In the genomic region with DNA sequence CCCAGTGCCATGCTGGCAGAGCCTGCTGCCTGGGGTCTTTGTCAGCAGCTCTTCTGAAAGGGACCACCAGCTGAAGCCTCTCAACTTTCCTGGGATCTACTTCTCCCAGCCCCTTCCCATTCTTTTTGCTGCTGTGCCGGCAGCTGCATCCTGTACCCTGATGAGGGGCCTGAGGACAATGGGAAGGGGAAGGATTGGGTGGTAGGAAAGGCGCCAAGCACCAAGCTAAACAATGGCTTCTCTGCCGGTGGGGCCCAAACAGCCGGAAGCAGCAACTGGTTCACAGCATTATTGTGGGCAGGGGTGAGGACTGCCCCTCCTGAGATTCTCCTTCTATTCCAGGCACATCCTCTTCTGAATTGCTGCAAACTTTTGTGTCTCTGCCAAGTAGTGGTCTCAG, we compare ENCODE assay signal across 35 cellular contexts. TPM values are rescaled to one million over a fixed set of nuclear protein-coding genes. Genes with fewer than 3 reads are reported as not detected.
"Had no signal": no experiment of that assay in that cellular context is flagged by ENCODE, and none has a peak within 500 bp of the region (broad histone marks: within the 10 kb centered on the region; RNA-seq: fewer than 3 reads in every experiment).

No MANE protein-coding gene starts in this region.

- ATAC-seq: activated CD4-positive, CD25-positive, alpha-beta regulatory T cell treated with anti-CD3 and anti-CD28 coated beads, Interleukin-2, amount 50 U/mL, for 24 hours; body of pancreas; left ventricle myocardium superior; stimulated activated memory B cell treated with anti-CD40 and anti-IgM and Interleukin-4, amounts not matched to agents 10 μg/mL and 1 μg/mL and 100 μg/mL, for 72 hours; stimulated activated naive CD8-positive, alpha-beta T cell treated with anti-CD3 and anti-CD28 coated beads, Interleukin-15, amount 100 ng/mL, for 72 hours; T-helper 17 cell had no signal

- H3K9me3 ChIP-seq: adrenal gland, body of pancreas, colonic mucosa, esophagus squamous epithelium, ovary, upper lobe of left lung had no signal

- H3K27me3 ChIP-seq: ovary, upper lobe of left lung had no signal

- H3K27ac Mint-ChIP-seq: activated naive CD4-positive, alpha-beta T cell treated with anti-CD3 and anti-CD28 coated beads for 36 hours; activated naive CD8-positive, alpha-beta T cell treated with anti-CD3 and anti-CD28 coated beads for 36 hours; activated T-helper 1 cell treated with anti-CD3 and anti-CD28 coated beads, Interleukin-12 subunit alpha, Interleukin-12 subunit beta, Interleukin-2, Interleukin-4 antibody, amounts not matched to agents 30 ng/mL and 10 ng/mL and 1 ng/mL, durations not matched to agents 14 hours and 24 hours and 36 hours; endodermal cell; nephron; progenitor cell of endocrine pancreas; stimulated activated memory B cell treated with anti-CD40 and anti-IgM and Interleukin-4, amounts not matched to agents 10 μg/mL and 1 μg/mL and 100 μg/mL, for 72 hours; stimulated activated naive CD8-positive, alpha-beta T cell treated with anti-CD3 and anti-CD28 coated beads, Interleukin-15, amount 100 ng/mL, for 72 hours; T-helper 17 cell had no signal

- DNase-seq: activated CD4-positive, alpha-beta T cell treated with anti-CD3 and anti-CD28 coated beads for 48 hours; activated CD4-positive, alpha-beta T cell treated with anti-CD3 and anti-CD28 coated beads, Interleukin-2, amount 50 U/mL, for 48 hours; activated CD8-positive, alpha-beta memory T cell treated with anti-CD3 and anti-CD28 coated beads for 24 hours; activated effector memory CD4-positive, alpha-beta T cell treated with anti-CD3 and anti-CD28 coated beads, Interleukin-2, amount 50 U/mL, for 16 hours; activated naive CD4-positive, alpha-beta T cell treated with anti-CD3 and anti-CD28 coated beads for 36 hours; activated naive CD8-positive, alpha-beta T cell treated with anti-CD3 and anti-CD28 coated beads for 36 hours; adrenal gland; aorta; body of pancreas; cerebellar nuclear complex; colonic mucosa; endodermal cell; esophagus squamous epithelium; foreskin melanocyte; left ventricle myocardium superior; mammary epithelial cell; ovary; retina; stimulated activated CD4-positive, alpha-beta T cell treated with anti-CD3 and anti-CD28 coated beads, Interleukin-1b, Interleukin-23, amount 100 ng/mL, for 48 hours; stimulated activated CD4-positive, alpha-beta T cell treated with anti-CD3 and anti-CD28 coated beads, Interleukin-4, amount 100 ng/mL, for 4 hours; stimulated activated CD8-positive, alpha-beta memory T cell treated with anti-CD3 and anti-CD28 coated beads, Interleukin-4, amount 100 ng/mL, for 48 hours; stimulated activated naive CD8-positive, alpha-beta T cell treated with anti-CD3 and anti-CD28 coated beads, Interleukin-15, amount 100 ng/mL, for 72 hours; substantia nigra; T-helper 17 cell; T1000; upper lobe of left lung; WERI-Rb-1 had no signal

- H3K36me3 Mint-ChIP-seq: activated naive CD8-positive, alpha-beta T cell treated with anti-CD3 and anti-CD28 coated beads for 36 hours; stimulated activated memory B cell treated with anti-CD40 and anti-IgM and Interleukin-4, amounts not matched to agents 10 μg/mL and 1 μg/mL and 100 μg/mL, for 72 hours had no signal

- H3K4me3 Mint-ChIP-seq: activated naive CD4-positive, alpha-beta T cell treated with anti-CD3 and anti-CD28 coated beads for 36 hours; activated naive CD8-positive, alpha-beta T cell treated with anti-CD3 and anti-CD28 coated beads for 36 hours; activated T-helper 1 cell treated with anti-CD3 and anti-CD28 coated beads, Interleukin-12 subunit alpha, Interleukin-12 subunit beta, Interleukin-2, Interleukin-4 antibody, amounts not matched to agents 30 ng/mL and 10 ng/mL and 1 ng/mL, durations not matched to agents 14 hours and 24 hours and 36 hours; endodermal cell; nephron; stimulated activated memory B cell treated with anti-CD40 and anti-IgM and Interleukin-4, amounts not matched to agents 10 μg/mL and 1 μg/mL and 100 μg/mL, for 72 hours; stimulated activated naive CD8-positive, alpha-beta T cell treated with anti-CD3 and anti-CD28 coated beads, Interleukin-15, amount 100 ng/mL, for 72 hours; T-helper 17 cell had no signal

- H3K4me1 ChIP-seq: colonic mucosa had no signal

- H3K9me3 Mint-ChIP-seq: activated naive CD4-positive, alpha-beta T cell treated with anti-CD3 and anti-CD28 coated beads for 36 hours; activated T-helper 1 cell treated with anti-CD3 and anti-CD28 coated beads, Interleukin-12 subunit alpha, Interleukin-12 subunit beta, Interleukin-2, Interleukin-4 antibody, amounts not matched to agents 30 ng/mL and 10 ng/mL and 1 ng/mL, durations not matched to agents 14 hours and 24 hours and 36 hours; stimulated activated naive CD8-positive, alpha-beta T cell treated with anti-CD3 and anti-CD28 coated beads, Interleukin-15, amount 100 ng/mL, for 72 hours had no signal

- H3K4me2 ChIP-seq: smooth muscle cell had no signal

- H3K36me3 ChIP-seq: adrenal gland, colonic mucosa, esophagus squamous epithelium, ovary, upper lobe of left lung, WERI-Rb-1 had no signal

- H3K4me3 ChIP-seq: adrenal gland, body of pancreas, colonic mucosa, esophagus squamous epithelium, ovary, smooth muscle cell, upper lobe of left lung had no signal

- H3K27me3 Mint-ChIP-seq: progenitor cell of endocrine pancreas had no signal

- H3K27ac ChIP-seq: adrenal gland, body of pancreas, colonic mucosa, epithelial cell of prostate, ovary, upper lobe of left lung, WERI-Rb-1 had no signal

RNA-seq across cellular contexts. Expression of gene TEX38, which starts 52.2 kb away (rescaled TPM):
- total RNA-seq: activated naive CD4-positive, alpha-beta T cell treated with anti-CD3 and anti-CD28 coated beads for 36 hours; activated naive CD8-positive, alpha-beta T cell treated with anti-CD3 and anti-CD28 coated beads for 36 hours; aorta; body of pancreas; colonic mucosa; esophagus squamous epithelium; glomerular endothelial cell; left ventricle myocardium superior; mammary epithelial cell; smooth muscle cell; T-helper 17 cell; upper lobe of left lung had no signal
- polyA plus RNA-seq: aorta, mammary epithelial cell, smooth muscle cell had no signal
